Comparison of ENCODE assay signal across 1 cellular context in the genomic region with DNA sequence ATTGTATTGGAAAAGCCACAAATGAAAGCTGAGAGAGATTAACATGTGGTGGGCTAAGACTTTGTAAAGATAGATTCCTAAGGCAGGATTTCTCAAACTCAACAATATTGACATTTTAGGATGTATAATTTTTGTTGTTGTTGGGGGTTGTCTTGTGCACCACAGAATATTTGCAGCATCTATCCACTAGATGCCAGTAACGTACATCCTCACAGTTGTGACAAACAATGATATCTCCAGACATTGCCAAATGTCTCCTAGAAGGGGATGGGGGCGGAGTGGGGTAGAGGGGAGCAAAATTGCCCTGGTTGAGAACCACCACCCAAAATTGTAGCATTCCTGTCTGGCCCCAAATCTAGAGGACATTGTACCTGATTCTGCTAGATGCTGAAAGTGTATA.
TF ChIP-seq lines count a peak whose summit lies in the region.

No MANE protein-coding gene starts in this region.

TF ChIP-seq in HEK293T, 16 proteins besides CTCF, POLR2A, EP300 and RAD21 (continued from another document):
- TF ChIP-seq SP1 (IDR thresholded peaks at IDR 0.05): no peak
- no peak for TF ChIP-seq NFRKB (IDR thresholded peaks at IDR 0.05)
- TF ChIP-seq ARNT (IDR thresholded peaks at IDR 0.05): no peak
- no peak for TF ChIP-seq ELF4 (IDR thresholded peaks at IDR 0.05)
